In the genomic region with DNA sequence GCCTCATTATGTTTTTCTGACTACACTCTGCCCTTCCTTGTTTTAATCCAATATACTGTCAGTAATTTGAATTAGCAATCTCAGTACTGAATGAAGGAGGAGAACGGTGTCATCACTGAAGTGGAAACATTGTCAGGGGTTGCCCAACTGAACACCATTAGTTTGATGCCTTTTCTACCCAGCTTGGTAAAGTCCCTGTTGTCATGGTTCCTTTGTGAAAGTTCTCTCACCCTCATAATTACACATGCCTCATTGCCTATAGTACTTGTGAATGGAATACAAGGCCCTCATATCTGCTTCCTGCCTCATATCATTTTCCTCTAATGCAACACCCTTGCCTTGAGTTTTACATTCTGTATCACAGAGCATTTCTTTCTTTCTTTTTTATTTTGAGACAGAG, we compare ENCODE assay signal across 12 cellular contexts.
A peak's percentile ranks its signal among the peaks of the same experiment; 100 is the strongest.
DNase-seq lines count a peak whose midpoint lies in the region; ATAC-seq and TF ChIP-seq lines count a peak whose summit lies in the region.
"Had no signal": no experiment of that assay in that cellular context is flagged by ENCODE, and none has a peak within 500 bp of the region (broad histone marks: within the 10 kb centered on the region; RNA-seq: fewer than 3 reads in every experiment).

No MANE protein-coding gene starts in this region.

- H3K36me3 Mint-ChIP-seq in activated B cell treated with CpG ODN at 0.5 μM for 24 hours (ENCODE audit: low read depth) = no peaks in the 10 kb centered on the region
- H3K36me3 Mint-ChIP-seq: CD8-positive, alpha-beta T cell had no signal

- no peak overlapping the region for H3K4me3 Mint-ChIP-seq in activated B cell treated with CpG ODN at 0.5 μM for 24 hours
- H3K4me3 Mint-ChIP-seq: CD8-positive, alpha-beta T cell had no signal

- POLR2A ChIA-PET in activated B cell treated with CpG ODN at 0.5 μM for 24 hours (lab: Charles Lee) = interaction anchor here (0.7 kb wide), 1 partner anchor 456 kb away, joined by 3 read pairs; no protein-coding TSS in a partner anchor

- peak overlapping the region; percentile 18 for H3K27ac Mint-ChIP-seq in activated B cell treated with CpG ODN at 0.5 μM for 24 hours
- H3K27ac Mint-ChIP-seq: CD8-positive, alpha-beta T cell had no signal

- CTCF ChIA-PET in activated B cell treated with CpG ODN at 0.5 μM for 24 hours (lab: Charles Lee) = no interaction called here

- peaks cover 10% of the 10 kb centered on the region for H3K4me1 Mint-ChIP-seq in activated B cell treated with CpG ODN at 0.5 μM for 24 hours

- DNase-seq in activated B cell treated with CpG ODN at 0.5 μM for 24 hours = no peak
- DNase-seq in hepatic stellate cell (ENCODE audit: low spot score) = no peak
- DNase-seq in kidney glomerular epithelial cell (lab: John Stamatoyannopoulos, UW) = no peak
- no peak for DNase-seq in NCI-H526 (lab: John Stamatoyannopoulos, UW)
- DNase-seq: activated gamma-delta T cell treated with Interleukin-2 at 50 U/mL for 16 hours; CD8-positive, alpha-beta T cell; NCI-H510A; substantia nigra had no signal

- no peaks in the 10 kb centered on the region for H3K27me3 Mint-ChIP-seq in activated B cell treated with CpG ODN at 0.5 μM for 24 hours

- ATAC-seq in GM18511 (IDR thresholded peaks at IDR 0.05; ENCODE audit: unreplicated experiment) (peak; percentile 99), GM19463 (IDR thresholded peaks at IDR 0.05; ENCODE audit: unreplicated experiment) (peak; percentile 97), HG02870 (IDR thresholded peaks at IDR 0.05; ENCODE audit: unreplicated experiment) (peak; percentile 97), activated B cell treated with CpG ODN at 0.5 μM for 24 hours (ENCODE audit: low read depth) (peak; percentile 94), SK-N-SH treated with all-trans-retinoic acid at 6 μM for 48 hours (no peak)
- ATAC-seq: CD8-positive, alpha-beta T cell had no signal

- TF ChIP-seq CTCF in activated B cell treated with CpG ODN at 0.5 μM for 24 hours (IDR thresholded peaks at IDR 0.05) = no peak

- intact Hi-C loops in activated B cell treated with CpG ODN at 0.5 μM for 24 hours (cut with micrococcal nuclease) = no loop called here

- H3K9me3 Mint-ChIP-seq in activated B cell treated with CpG ODN at 0.5 μM for 24 hours = no peaks in the 10 kb centered on the region
- H3K9me3 Mint-ChIP-seq: CD8-positive, alpha-beta T cell had no signal

TF ChIP-seq in SK-N-SH treated with all-trans-retinoic acid at 6 μM for 48 hours, 23 proteins besides CTCF, POLR2A, EP300 and RAD21:
- TF ChIP-seq, protein P1, sequence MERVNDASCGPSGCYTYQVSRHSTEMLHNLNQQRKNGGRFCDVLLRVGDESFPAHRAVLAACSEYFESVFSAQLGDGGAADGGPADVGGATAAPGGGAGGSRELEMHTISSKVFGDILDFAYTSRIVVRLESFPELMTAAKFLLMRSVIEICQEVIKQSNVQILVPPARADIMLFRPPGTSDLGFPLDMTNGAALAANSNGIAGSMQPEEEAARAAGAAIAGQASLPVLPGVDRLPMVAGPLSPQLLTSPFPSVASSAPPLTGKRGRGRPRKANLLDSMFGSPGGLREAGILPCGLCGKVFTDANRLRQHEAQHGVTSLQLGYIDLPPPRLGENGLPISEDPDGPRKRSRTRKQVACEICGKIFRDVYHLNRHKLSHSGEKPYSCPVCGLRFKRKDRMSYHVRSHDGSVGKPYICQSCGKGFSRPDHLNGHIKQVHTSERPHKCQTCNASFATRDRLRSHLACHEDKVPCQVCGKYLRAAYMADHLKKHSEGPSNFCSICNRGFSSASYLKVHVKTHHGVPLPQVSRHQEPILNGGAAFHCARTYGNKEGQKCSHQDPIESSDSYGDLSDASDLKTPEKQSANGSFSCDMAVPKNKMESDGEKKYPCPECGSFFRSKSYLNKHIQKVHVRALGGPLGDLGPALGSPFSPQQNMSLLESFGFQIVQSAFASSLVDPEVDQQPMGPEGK (CRISPR knock-in tag; IDR thresholded peaks at IDR 0.05; ENCODE audit: borderline replicate concordance) = no peak
- TF ChIP-seq, protein P2, sequence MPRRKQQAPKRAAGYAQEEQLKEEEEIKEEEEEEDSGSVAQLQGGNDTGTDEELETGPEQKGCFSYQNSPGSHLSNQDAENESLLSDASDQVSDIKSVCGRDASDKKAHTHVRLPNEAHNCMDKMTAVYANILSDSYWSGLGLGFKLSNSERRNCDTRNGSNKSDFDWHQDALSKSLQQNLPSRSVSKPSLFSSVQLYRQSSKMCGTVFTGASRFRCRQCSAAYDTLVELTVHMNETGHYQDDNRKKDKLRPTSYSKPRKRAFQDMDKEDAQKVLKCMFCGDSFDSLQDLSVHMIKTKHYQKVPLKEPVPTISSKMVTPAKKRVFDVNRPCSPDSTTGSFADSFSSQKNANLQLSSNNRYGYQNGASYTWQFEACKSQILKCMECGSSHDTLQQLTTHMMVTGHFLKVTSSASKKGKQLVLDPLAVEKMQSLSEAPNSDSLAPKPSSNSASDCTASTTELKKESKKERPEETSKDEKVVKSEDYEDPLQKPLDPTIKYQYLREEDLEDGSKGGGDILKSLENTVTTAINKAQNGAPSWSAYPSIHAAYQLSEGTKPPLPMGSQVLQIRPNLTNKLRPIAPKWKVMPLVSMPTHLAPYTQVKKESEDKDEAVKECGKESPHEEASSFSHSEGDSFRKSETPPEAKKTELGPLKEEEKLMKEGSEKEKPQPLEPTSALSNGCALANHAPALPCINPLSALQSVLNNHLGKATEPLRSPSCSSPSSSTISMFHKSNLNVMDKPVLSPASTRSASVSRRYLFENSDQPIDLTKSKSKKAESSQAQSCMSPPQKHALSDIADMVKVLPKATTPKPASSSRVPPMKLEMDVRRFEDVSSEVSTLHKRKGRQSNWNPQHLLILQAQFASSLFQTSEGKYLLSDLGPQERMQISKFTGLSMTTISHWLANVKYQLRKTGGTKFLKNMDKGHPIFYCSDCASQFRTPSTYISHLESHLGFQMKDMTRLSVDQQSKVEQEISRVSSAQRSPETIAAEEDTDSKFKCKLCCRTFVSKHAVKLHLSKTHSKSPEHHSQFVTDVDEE (CRISPR knock-in tag; IDR thresholded peaks at IDR 0.05) = no peak
- TF ChIP-seq RARB (CRISPR knock-in tag; IDR thresholded peaks at IDR 0.05) = no peak
- no peak for TF ChIP-seq OSR1 (CRISPR knock-in tag; IDR thresholded peaks at IDR 0.05)
